8 cellular contexts compared by ENCODE assay signal in genomic region chr13:77478645-77478997, GRCh38. TPM values are rescaled to one million over a fixed set of nuclear protein-coding genes. Genes with fewer than 3 reads are reported as not detected.
DNase-seq lines count a peak whose midpoint lies in the region; ATAC-seq and TF ChIP-seq lines count a peak whose summit lies in the region.

No MANE protein-coding gene starts in this region.

- TF ChIP-seq POLR2A in vagina (IDR thresholded peaks at IDR 0.05), result no peak

- TF ChIP-seq CTCF in WI38 (IDR thresholded peaks at IDR 0.05; ENCODE audit: low read depth, low read length), result no peak
- peak in 2 of 3 experiments; percentile 1 to 3 for TF ChIP-seq CTCF in vagina (IDR thresholded peaks at IDR 0.05)

- ATAC-seq in right cardiac atrium (no peak), Right ventricle myocardium inferior (no peak)

- H3K27ac ChIP-seq in right cardiac atrium (ENCODE audit: low read length), result no peak overlapping the region
- peak overlapping the region; percentile 64 for H3K27ac ChIP-seq in layer of hippocampus (ENCODE audit: low read depth, low read length)
- peak overlapping the region; percentile 26 for H3K27ac ChIP-seq in vagina

- H3K4me1 ChIP-seq in right cardiac atrium (ENCODE audit: control insufficient read depth, insufficient read depth, low read length), result no peaks in the 10 kb centered on the region
- H3K4me1 ChIP-seq in vagina, result peaks cover 9% of the 10 kb centered on the region

- intact Hi-C loops in right cardiac atrium (cut with DNase I), result loop anchor here in 1 of 4 donors (5.0 kb wide), 1 partner anchor 151 kb away; the partner anchor contains the start of gene MYCBP2
- intact Hi-C loops in Right ventricle myocardium inferior (cut with DNase I), result loop anchor here (5.0 kb wide), 1 partner anchor 151 kb away; the partner anchor contains the start of gene MYCBP2
- intact Hi-C loops in vagina (cut with DNase I), result no loop called here

- H3K27me3 ChIP-seq in right cardiac atrium (ENCODE audit: control insufficient read depth, insufficient read depth) (no peaks in the 10 kb centered on the region), layer of hippocampus (ENCODE audit: control insufficient read depth, insufficient read depth, low read length) (no peaks in the 10 kb centered on the region), vagina (no peaks in the 10 kb centered on the region)

- H3K4me3 ChIP-seq in right cardiac atrium (ENCODE audit: low read length) (peak overlapping the region; percentile 50), WI38 (ENCODE audit: low read depth, low read length) (peak overlapping the region; percentile 63), vagina (peak overlapping the region; percentile 40 to 43)

- WGBS in right cardiac atrium, result 9% methylated on average over 5 of the region's 5 CpGs

- H3K36me3 ChIP-seq in vagina, result no peaks in the 10 kb centered on the region

- DNase-seq in right cardiac atrium (no peak), Right ventricle myocardium inferior (ENCODE audit: missing footprints) (no peak), vagina (ENCODE audit: extremely low spot score in 2 of 2) (no peak), HuH-7.5 (ENCODE audit: low spot score) (no peak), NCI-H2171 treated with DMSO at 0.1 percent for 48 hours (lab: John Stamatoyannopoulos, UW) (no peak)
- no peak for DNase-seq in activated CD4-positive, CD25-positive, alpha-beta regulatory T cell (lab: John Stamatoyannopoulos, UW)

- H3K9me3 ChIP-seq in right cardiac atrium (ENCODE audit: control insufficient read depth, low read length) (no peaks in the 10 kb centered on the region), vagina (no peaks in the 10 kb centered on the region)

RNA-seq across cellular contexts. Expression of gene SCEL, which starts 56.9 kb away (rescaled TPM):
- total RNA-seq in right cardiac atrium (not detected), Right ventricle myocardium inferior (not detected), vagina (91.3 TPM)
- polyA plus RNA-seq in right cardiac atrium, result 0.05 TPM

Comparison
In these comparisons a context has a peak if more than half of its experiments do, and no peak if none do; other contexts are left out.
1. RNA of gene SCEL, which starts 56.9 kb away (total RNA-seq): 91.3 TPM in vagina (single experiment); not detected in right cardiac atrium and not detected in Right ventricle myocardium inferior (single experiment); every median in the first group is over 10 times any median in the second.
2. Peak in every context shown above with its lines, with median percentiles within 50 percentile points of each other: H3K4me3 ChIP-seq.